9 cellular contexts compared by ENCODE assay signal in genomic region chr17:16013943-16014407, GRCh38. TPM values are rescaled to one million over a fixed set of nuclear protein-coding genes. Genes with fewer than 3 reads are reported as not detected.
A peak's percentile ranks its signal among the peaks of the same experiment; 100 is the strongest.
DNase-seq lines count a peak whose midpoint lies in the region; ATAC-seq and TF ChIP-seq lines count a peak whose summit lies in the region.
"Had no signal": no experiment of that assay in that cellular context is flagged by ENCODE, and none has a peak within 500 bp of the region (broad histone marks: within the 10 kb centered on the region; RNA-seq: fewer than 3 reads in every experiment).

No MANE protein-coding gene starts in this region.

- no peak overlapping the region for H3K4me3 Mint-ChIP-seq in neural crest cell
- H3K4me3 Mint-ChIP-seq in activated CD8-positive, alpha-beta T cell treated with anti-CD3 and anti-CD28 coated beads, Interleukin-2, amount 10 ng/mL, durations not matched to agents 7 days and 5 days = no peak overlapping the region
- H3K4me3 Mint-ChIP-seq: T-helper 2 cell treated with Interferon-gamma antibody and Interleukin-4, amounts not matched to agents 5 μg/mL and 100 μg/mL, for 36 hours had no signal

- peaks cover 13% of the 10 kb centered on the region for H3K36me3 Mint-ChIP-seq in neural crest cell (ENCODE audit: low read depth)
- H3K36me3 Mint-ChIP-seq in activated CD8-positive, alpha-beta T cell treated with anti-CD3 and anti-CD28 coated beads, Interleukin-2, amount 10 ng/mL, durations not matched to agents 7 days and 5 days (ENCODE audit: low read depth) = peaks cover 51% of the 10 kb centered on the region

- peaks cover 5% of the 10 kb centered on the region for H3K4me1 Mint-ChIP-seq in neural crest cell
- peaks cover 3% of the 10 kb centered on the region for H3K4me1 Mint-ChIP-seq in activated CD8-positive, alpha-beta T cell treated with anti-CD3 and anti-CD28 coated beads, Interleukin-2, amount 10 ng/mL, durations not matched to agents 7 days and 5 days (ENCODE audit: low read depth)

- no peaks in the 10 kb centered on the region for H3K27me3 Mint-ChIP-seq in neural crest cell (ENCODE audit: low read depth)
- no peaks in the 10 kb centered on the region for H3K27me3 Mint-ChIP-seq in activated CD8-positive, alpha-beta T cell treated with anti-CD3 and anti-CD28 coated beads, Interleukin-2, amount 10 ng/mL, durations not matched to agents 7 days and 5 days (ENCODE audit: low read depth)

- CTCF ChIA-PET in activated CD8-positive, alpha-beta T cell treated with anti-CD3 and anti-CD28 coated beads, Interleukin-2, amount 10 ng/mL, durations not matched to agents 7 days and 5 days (lab: Charles Lee) = no interaction called here

- no peaks in the 10 kb centered on the region for H3K9me3 Mint-ChIP-seq in neural crest cell
- no peaks in the 10 kb centered on the region for H3K9me3 Mint-ChIP-seq in activated CD8-positive, alpha-beta T cell treated with anti-CD3 and anti-CD28 coated beads, Interleukin-2, amount 10 ng/mL, durations not matched to agents 7 days and 5 days (ENCODE audit: insufficient read depth)
- H3K9me3 Mint-ChIP-seq: T-helper 2 cell treated with Interferon-gamma antibody and Interleukin-4, amounts not matched to agents 5 μg/mL and 100 μg/mL, for 36 hours had no signal

- TF ChIP-seq CTCF in neural crest cell (conservative IDR thresholded peaks at IDR 0.05) = peak; percentile 60

- POLR2A ChIA-PET in activated CD8-positive, alpha-beta T cell treated with anti-CD3 and anti-CD28 coated beads, Interleukin-2, amount 10 ng/mL, durations not matched to agents 7 days and 5 days (lab: Charles Lee) = no interaction called here

- DNase-seq in DMS53 (lab: John Stamatoyannopoulos, UW) (peak; percentile 63), NCI-H460 (ENCODE audit: extremely low read depth, low read depth) (peak; percentile 54), epithelial cell of prostate (ENCODE audit: low read depth, low spot score) (no peak), neural crest cell (ENCODE audit: low read depth, low spot score) (peak; percentile 13), retina (no peak), OCI-M1 (lab: John Stamatoyannopoulos, UW) (no peak)
- no peak for DNase-seq in activated CD8-positive, alpha-beta T cell treated with anti-CD3 and anti-CD28 coated beads, Interleukin-2, amount 10 ng/mL, durations not matched to agents 7 days and 5 days

- ATAC-seq in GM19035 (IDR thresholded peaks at IDR 0.05; ENCODE audit: unreplicated experiment) = no peak
- no peak for ATAC-seq in activated CD8-positive, alpha-beta T cell treated with anti-CD3 and anti-CD28 coated beads, Interleukin-2, amount 10 ng/mL, durations not matched to agents 7 days and 5 days

- peak overlapping the region; percentile 48 for H3K27ac ChIP-seq in epithelial cell of prostate

- H3K27ac Mint-ChIP-seq in neural crest cell (ENCODE audit: unreplicated experiment) = no peak overlapping the region
- no peak overlapping the region for H3K27ac Mint-ChIP-seq in activated CD8-positive, alpha-beta T cell treated with anti-CD3 and anti-CD28 coated beads, Interleukin-2, amount 10 ng/mL, durations not matched to agents 7 days and 5 days
- H3K27ac Mint-ChIP-seq: T-helper 2 cell treated with Interferon-gamma antibody and Interleukin-4, amounts not matched to agents 5 μg/mL and 100 μg/mL, for 36 hours had no signal

RNA-seq across cellular contexts. Expression of gene TTC19, which starts 14.4 kb away (rescaled TPM):
- 42.7 and 52.6 TPM in 2 replicates for total RNA-seq in NCI-H460 (2014; rRNA removed; shearing (Covaris generic))
- polyA plus RNA-seq in NCI-H460 (2014; cell fraction: nucleus; rRNA removed) = 62.1 and 73.8 TPM in 2 replicates
- 40.3 TPM in 2 replicates for total RNA-seq in neural crest cell
- total RNA-seq in activated CD8-positive, alpha-beta T cell treated with anti-CD3 and anti-CD28 coated beads, Interleukin-2, amount 10 ng/mL, durations not matched to agents 7 days and 5 days = 10 to 100 TPM; 31.5 to 38.1 TPM

RNA-seq across cellular contexts. Expression of gene ZSWIM7, which starts 14.5 kb away (rescaled TPM):
- 19.9 and 26.1 TPM in 2 replicates for total RNA-seq in NCI-H460 (2014; rRNA removed; shearing (Covaris generic))
- polyA plus RNA-seq in NCI-H460 (2014; cell fraction: nucleus; rRNA removed) = 27.5 and 40.1 TPM in 2 replicates
- total RNA-seq in neural crest cell = 39.0 and 41.9 TPM in 2 replicates
- 10 to 100 TPM; 19.3 to 20.0 TPM for total RNA-seq in activated CD8-positive, alpha-beta T cell treated with anti-CD3 and anti-CD28 coated beads, Interleukin-2, amount 10 ng/mL, durations not matched to agents 7 days and 5 days

Comparison
In these comparisons a context has a peak if more than half of its experiments do, and no peak if none do; other contexts are left out.
1. DNase-seq: peak in DMS53 (single experiment), NCI-H460 (single experiment) and neural crest cell (single experiment); none in epithelial cell of prostate (single experiment), retina (single experiment), OCI-M1 (single experiment) and activated CD8-positive, alpha-beta T cell treated with anti-CD3 and anti-CD28 coated beads, Interleukin-2, amount 10 ng/mL, durations not matched to agents 7 days and 5 days (single experiment).